ENCODE assay signal across 1 cellular context in genomic region chr17:18182978-18183333, GRCh38.
TF ChIP-seq lines count a peak whose summit lies in the region.

No MANE protein-coding gene starts in this region.

TF ChIP-seq in HepG2, 621 proteins besides CTCF, POLR2A, EP300 and RAD21 (continued from another document and continues in another):
- TF ChIP-seq MLXIP (CRISPR knock-in tag; IDR thresholded peaks at IDR 0.05; ENCODE audit: borderline replicate concordance) (no peak), MXD4 (CRISPR knock-in tag; IDR thresholded peaks at IDR 0.05) (no peak), KAT7 (CRISPR knock-in tag; IDR thresholded peaks at IDR 0.05; ENCODE audit: borderline replicate concordance) (0 out of 2 replicates have a peak, but pooled peaks have one; percentile 57), ZNF431 (CRISPR knock-in tag; IDR thresholded peaks at IDR 0.05; ENCODE audit: borderline replicate concordance, low read depth) (no peak), ZNF446 (CRISPR knock-in tag; IDR thresholded peaks at IDR 0.05) (no peak), ZNF503 (CRISPR knock-in tag; IDR thresholded peaks at IDR 0.05) (no peak; the same call in none of the 2 replicates), RXRA (CRISPR knock-in tag; IDR thresholded peaks at IDR 0.05) (no peak; the same call in 1 of the 2 replicates), USF2 (IDR thresholded peaks at IDR 0.05; ENCODE audit: low read depth, low read length) (no peak), USF2 (CRISPR knock-in tag; IDR thresholded peaks at IDR 0.05; ENCODE audit: borderline replicate concordance) (no peak), XBP1 (CRISPR knock-in tag; IDR thresholded peaks at IDR 0.05) (no peak), ZBTB40 (IDR thresholded peaks at IDR 0.05) (no peak), ZBTB40 (CRISPR knock-in tag; IDR thresholded peaks at IDR 0.05) (0 out of 2 replicates have a peak, but pooled peaks have one; percentile 28), ELK4 (CRISPR knock-in tag; IDR thresholded peaks at IDR 0.05; ENCODE audit: borderline replicate concordance) (0 out of 2 replicates have a peak, but pooled peaks have one; percentile 40), SATB2 (CRISPR knock-in tag; IDR thresholded peaks at IDR 0.05) (no peak), HMGA1 (CRISPR knock-in tag; conservative IDR thresholded peaks at IDR 0.05) (no peak), SMC3 (IDR thresholded peaks at IDR 0.05; ENCODE audit: low read length) (no peak), TMF1 (CRISPR knock-in tag; IDR thresholded peaks at IDR 0.05; ENCODE audit: low read depth) (no peak), FOXP1 (IDR thresholded peaks at IDR 0.05) (no peak), FOXP1 (CRISPR knock-in tag; IDR thresholded peaks at IDR 0.05) (no peak), CCDC6 (CRISPR knock-in tag; IDR thresholded peaks at IDR 0.05) (no peak), LBX2 (CRISPR knock-in tag; IDR thresholded peaks at IDR 0.05; ENCODE audit: borderline replicate concordance) (0 out of 2 replicates have a peak, but pooled peaks have one; percentile 36), SMARCC2 (IDR thresholded peaks at IDR 0.05) (no peak), ZNF781 (CRISPR knock-in tag; IDR thresholded peaks at IDR 0.05; ENCODE audit: borderline replicate concordance, not compliant biosample characterization) (peak; percentile 89), ZNF616 (CRISPR knock-in tag; IDR thresholded peaks at IDR 0.05; ENCODE audit: low read depth) (no peak), NCOA2 (CRISPR knock-in tag; IDR thresholded peaks at IDR 0.05) (no peak), FOXO4 (CRISPR knock-in tag; conservative IDR thresholded peaks at IDR 0.05) (no peak), ZNF414 (CRISPR knock-in tag; IDR thresholded peaks at IDR 0.05) (no peak), ZNF101 (CRISPR knock-in tag; IDR thresholded peaks at IDR 0.05; ENCODE audit: borderline replicate concordance, low read depth) (no peak), RBM39 (IDR thresholded peaks at IDR 0.05; ENCODE audit: low read depth, low read length, poor library complexity, severe bottlenecking) (peak; percentile 6), MLLT10 (CRISPR knock-in tag; IDR thresholded peaks at IDR 0.05) (no peak), RARA (CRISPR knock-in tag; IDR thresholded peaks at IDR 0.05) (no peak; the same call in 1 of the 2 replicates), ZNF577 (CRISPR knock-in tag; IDR thresholded peaks at IDR 0.05; ENCODE audit: borderline replicate concordance, low read depth) (no peak), ZNF710 (CRISPR knock-in tag; IDR thresholded peaks at IDR 0.05; ENCODE audit: borderline replicate concordance) (no peak), TAF1 (CRISPR knock-in tag; IDR thresholded peaks at IDR 0.05) (peak; percentile 83), TEAD3 (CRISPR knock-in tag; optimal IDR thresholded peaks at IDR 0.05; ENCODE audit: borderline replicate concordance) (peak; percentile 11)
